ENCODE assay signal across 24 cellular contexts in the genomic region with DNA sequence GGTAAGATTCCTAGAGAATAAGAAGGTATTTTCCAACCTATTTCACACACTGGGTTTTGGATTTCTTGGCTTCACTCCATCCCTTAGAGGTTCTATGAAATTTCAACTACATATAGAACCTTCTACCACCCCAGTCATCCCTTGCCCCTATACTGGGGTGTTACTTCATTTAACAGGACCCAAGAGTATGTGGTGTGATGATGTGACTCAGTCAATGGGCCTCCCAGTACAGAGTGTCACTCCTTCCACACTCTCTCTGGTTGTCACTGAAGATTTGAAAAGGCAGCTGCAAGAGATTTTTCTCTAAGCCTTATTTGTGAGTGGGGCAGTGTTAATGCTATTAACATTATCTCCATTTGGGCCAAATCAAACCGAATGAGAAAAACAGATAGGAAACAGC.
"Had no signal": no experiment of that assay in that cellular context is flagged by ENCODE, and none has a peak within 500 bp of the region (broad histone marks: within the 10 kb centered on the region; RNA-seq: fewer than 3 reads in every experiment).

No MANE protein-coding gene starts in this region.

- H3K27ac ChIP-seq: adrenal gland, Peyer's patch, RWPE1, SJCRH30, VCaP had no signal

- H3K4me3 ChIP-seq: adrenal gland, Peyer's patch, SJCRH30 had no signal

- H3K36me3 ChIP-seq: adrenal gland, Peyer's patch, SJCRH30 had no signal

- H3K27ac Mint-ChIP-seq: activated naive CD8-positive, alpha-beta T cell had no signal

- H3K27me3 ChIP-seq: adrenal gland, Peyer's patch, SJCRH30 had no signal

- H3K27me3 Mint-ChIP-seq: activated naive CD8-positive, alpha-beta T cell had no signal

- DNase-seq: activated CD4-positive, alpha-beta T cell treated with anti-CD3 and anti-CD28 coated beads for 4 hours; activated CD4-positive, alpha-beta T cell treated with anti-CD3 and anti-CD28 coated beads, Interleukin-2, amount 50 U/mL, for 4 hours; activated effector memory CD4-positive, alpha-beta T cell treated with Interleukin-2 at 50 U/mL for 16 hours; activated naive CD4-positive, alpha-beta T cell treated with Interleukin-2 at 50 U/mL for 16 hours; activated T-cell treated with anti-CD3 and anti-CD28 coated beads for 4 hours; adrenal gland; anterior cingulate cortex; cerebellar nuclear complex; MM.1S; NCI-H1105; NCI-H1436; NCI-H1694 treated with DMSO at 0.1 percent for 48 hours; NCI-H2029 treated with DMSO at 0.1 percent for 48 hours; NCI-H345; NCI-H510A; NCI-H526 treated with DMSO at 0.1 percent for 48 hours; Peyer's patch; Right ventricle myocardium superior; SK-N-SH; T-helper 1 cell had no signal

- H3K9me3 ChIP-seq: adrenal gland, Peyer's patch, SJCRH30, SK-N-SH had no signal

- H3K4me1 ChIP-seq: adrenal gland, Peyer's patch, SJCRH30 had no signal

- H3K4me3 Mint-ChIP-seq: activated naive CD8-positive, alpha-beta T cell had no signal
